In genomic region chr6:158040051-158040803, GRCh38 we compare ENCODE assay signal across 1 cellular context.
A peak's percentile ranks its signal among the peaks of the same experiment; 100 is the strongest.
TF ChIP-seq lines count a peak whose summit lies in the region.

No MANE protein-coding gene starts in this region.

TF ChIP-seq in HepG2, 621 proteins besides CTCF, POLR2A, EP300 and RAD21 (continued from another document and continues in another):
- TF ChIP-seq ZNF142 (CRISPR knock-in tag; IDR thresholded peaks at IDR 0.05) (peak; percentile 75), NFIC (IDR thresholded peaks at IDR 0.05; ENCODE audit: low read length) (peak; percentile 92; the same call in 1 of the 2 replicates), ZNF367 (CRISPR knock-in tag; IDR thresholded peaks at IDR 0.05; ENCODE audit: borderline replicate concordance) (no peak), REPIN1 (CRISPR knock-in tag; IDR thresholded peaks at IDR 0.05; ENCODE audit: borderline replicate concordance, low read depth) (no peak; the same call in 1 of the 2 replicates), FOXA1 (IDR thresholded peaks at IDR 0.05) (peak; percentile 69), FOXA1 (CRISPR knock-in tag; IDR thresholded peaks at IDR 0.05) (peak; percentile 73), ZNF292 (CRISPR knock-in tag; IDR thresholded peaks at IDR 0.05; ENCODE audit: borderline replicate concordance, low read depth) (peak; percentile 89; the same call in 1 of the 2 replicates), RBM39 (IDR thresholded peaks at IDR 0.05; ENCODE audit: low read depth, low read length, poor library complexity, severe bottlenecking) (no peak), GPBP1L1 (CRISPR knock-in tag; IDR thresholded peaks at IDR 0.05) (no peak), PRDM4 (CRISPR knock-in tag; IDR thresholded peaks at IDR 0.05; ENCODE audit: borderline replicate concordance) (no peak), ZNF598 (CRISPR knock-in tag; IDR thresholded peaks at IDR 0.05; ENCODE audit: borderline replicate concordance) (no peak), ZNF629 (CRISPR knock-in tag; conservative IDR thresholded peaks at IDR 0.05) (peak; percentile 44), GATAD2A (CRISPR knock-in tag; IDR thresholded peaks at IDR 0.05) (peak; percentile 98), SYNCRIP (IDR thresholded peaks at IDR 0.05; ENCODE audit: insufficient read depth, low read depth, low read length) (no peak), ZNF850 (CRISPR knock-in tag; conservative IDR thresholded peaks at IDR 0.05) (no peak), THYN1 (CRISPR knock-in tag; IDR thresholded peaks at IDR 0.05; ENCODE audit: borderline replicate concordance, low read depth) (no peak), ZNF574 (CRISPR knock-in tag; IDR thresholded peaks at IDR 0.05) (peak; percentile 71), ZNF329 (CRISPR knock-in tag; IDR thresholded peaks at IDR 0.05; ENCODE audit: low read depth) (no peak), CSRNP2 (CRISPR knock-in tag; conservative IDR thresholded peaks at IDR 0.05; ENCODE audit: low read depth) (no peak; the same call in 1 of the 2 replicates), ZNF121 (CRISPR knock-in tag; IDR thresholded peaks at IDR 0.05) (no peak), SPEN (CRISPR knock-in tag; IDR thresholded peaks at IDR 0.05; ENCODE audit: low read depth) (no peak), ETS1 (CRISPR knock-in tag; IDR thresholded peaks at IDR 0.05) (no peak), ZNF646 (CRISPR knock-in tag; IDR thresholded peaks at IDR 0.05) (peak; percentile 99), ZBTB8A (CRISPR knock-in tag; IDR thresholded peaks at IDR 0.05; ENCODE audit: borderline replicate concordance, low read depth) (no peak), HES4 (CRISPR knock-in tag; IDR thresholded peaks at IDR 0.05; ENCODE audit: borderline replicate concordance) (no peak), ZNF709 (CRISPR knock-in tag; IDR thresholded peaks at IDR 0.05) (0 out of 2 replicates have a peak, but pooled peaks have one; percentile 38), THAP11 (CRISPR knock-in tag; IDR thresholded peaks at IDR 0.05) (peak; percentile 55; the same call in 1 of the 2 replicates), ZMYM3 (CRISPR knock-in tag; IDR thresholded peaks at IDR 0.05) (no peak), ZNF790 (CRISPR knock-in tag; IDR thresholded peaks at IDR 0.05; ENCODE audit: borderline replicate concordance) (no peak), PTBP1 (IDR thresholded peaks at IDR 0.05; ENCODE audit: low read depth, low read length, poor library complexity, severe bottlenecking) (no peak), TFE3 (CRISPR knock-in tag; IDR thresholded peaks at IDR 0.05) (peak; percentile 87; the same call in 1 of the 2 replicates), SOX5 (CRISPR knock-in tag; IDR thresholded peaks at IDR 0.05; ENCODE audit: borderline replicate concordance) (peak; percentile 93), SAFB2 (CRISPR knock-in tag; IDR thresholded peaks at IDR 0.05; ENCODE audit: borderline replicate concordance, low read depth) (no peak)
